ENCODE assay signal across 8 cellular contexts in the genomic region with DNA sequence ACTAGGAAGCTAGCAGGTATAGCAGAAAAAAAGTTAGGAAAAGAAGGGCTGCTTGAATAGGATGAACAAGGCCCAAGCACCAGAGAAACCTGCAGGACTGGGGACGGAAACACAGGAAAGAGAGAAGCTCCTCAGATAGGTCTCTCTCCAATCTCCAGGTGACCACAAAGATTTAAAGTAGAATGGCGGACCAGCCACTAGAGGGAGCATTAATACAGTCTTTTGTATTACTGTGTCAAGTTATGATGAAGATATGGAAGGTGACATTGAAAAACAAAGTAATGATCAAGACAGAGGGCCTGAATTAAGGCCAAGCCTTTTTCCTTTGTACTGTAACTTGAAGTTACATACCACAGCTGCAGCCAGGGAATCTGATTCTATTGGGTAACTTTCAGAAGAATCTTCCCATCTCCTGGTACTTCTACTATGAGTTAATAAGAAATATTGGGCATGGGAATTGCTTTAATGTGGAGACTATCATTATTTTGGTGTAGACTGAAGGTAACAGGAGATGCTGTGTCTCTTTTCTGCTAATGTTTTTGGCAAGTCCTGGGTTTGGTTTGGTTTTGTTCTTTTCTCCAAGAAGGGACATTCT. TPM values are rescaled to one million over a fixed set of nuclear protein-coding genes. Genes with fewer than 3 reads are reported as not detected.
DNase-seq lines count a peak whose midpoint lies in the region; ATAC-seq and TF ChIP-seq lines count a peak whose summit lies in the region.

No MANE protein-coding gene starts in this region.

- H3F3A ChIP-seq in PC-9 (ENCODE audit: insufficient read depth, low read depth): no peaks in the 10 kb centered on the region

- no peaks in the 10 kb centered on the region for H4K20me1 ChIP-seq in PC-9 (ENCODE audit: insufficient read depth)

- no TSS peak for BruUV-seq in PC-9 (replicated peaks; lab: Mats Ljungman, UMichigan)

- no peaks in the 10 kb centered on the region for H3K36me3 ChIP-seq in PC-9 (ENCODE audit: low read depth)
- H3K36me3 ChIP-seq in spleen: peaks cover 0 to 75% (median 2%) of the 10 kb centered on the region in 6 donors

- H3K4me1 ChIP-seq in PC-9 (replicated peaks; ENCODE audit: insufficient read depth): no peaks in the 10 kb centered on the region
- H3K4me1 ChIP-seq in spleen: peaks cover 47 to 100% (median 96%) of the 10 kb centered on the region in 6 donors

- H2AFZ ChIP-seq in PC-9: no peak overlapping the region

- no peaks in the 10 kb centered on the region for H3K27me3 ChIP-seq in PC-9 (ENCODE audit: insufficient read depth, low read depth)
- no peaks in the 10 kb centered on the region for H3K27me3 ChIP-seq in spleen (replicated peaks in 1 of 7)

- ATAC-seq in GM19351 (IDR thresholded peaks at IDR 0.05; ENCODE audit: unreplicated experiment) (peak; percentile 91), HG03354 (IDR thresholded peaks at IDR 0.05; ENCODE audit: poor library complexity, severe bottlenecking, unreplicated experiment) (peak; percentile 89), omental fat pad (ENCODE audit: low FRiP score) (no peak)

- no peaks in the 10 kb centered on the region for H3K9me3 ChIP-seq in PC-9 (ENCODE audit: insufficient read depth, low read depth)
- no peaks in the 10 kb centered on the region for H3K9me3 ChIP-seq in spleen

- H3K4me3 ChIP-seq in PC-9 (no peak overlapping the region), spleen (no peak overlapping the region)

- H3K9me2 ChIP-seq in PC-9 (ENCODE audit: insufficient read depth): no peaks in the 10 kb centered on the region

- TF ChIP-seq CTCF in PC-9 (conservative IDR thresholded peaks at IDR 0.05) (peak; percentile 66), spleen (IDR thresholded peaks at IDR 0.05 in 8 of 11, conservative IDR thresholded peaks at IDR 0.05 in 3 of 11) (peak; percentile 25 to 76 (median 68)), omental fat pad (IDR thresholded peaks at IDR 0.05) (no peak)

- H3K4me2 ChIP-seq in PC-9: no peak overlapping the region

- DNase-seq in D341Med (ENCODE audit: low spot score): peak; percentile 48
- peak; percentile 8 to 36 for DNase-seq in PC-9
- DNase-seq in activated T-helper 9 cell treated with anti-CD3 and anti-CD28 coated beads, Interleukin-2, amount 50 U/mL, for 16 hours (ENCODE audit: low read depth): peak; percentile 30
- DNase-seq in head of caudate nucleus: peak in 29 of 42 donors; percentile 10 to 77 (median 43)
- no peak for DNase-seq in spleen
- DNase-seq in omental fat pad (ENCODE audit: low spot score): no peak

- POLR2A ChIA-PET in PC-9 (lab: Charles Lee; ENCODE audit: unreplicated experiment): no interaction called here

- intact Hi-C loops in PC-9 (cut with micrococcal nuclease; ENCODE audit: unreplicated experiment): no loop called here
- intact Hi-C loops in head of caudate nucleus (cut with DNase I): no loop called here
- intact Hi-C loops in spleen (cut with DNase I; ENCODE audit: low total_unique reads): no loop called here

- CTCF ChIA-PET in PC-9 (lab: Charles Lee): interaction anchor here (0.9 kb wide), 1 partner anchor 37 kb away, joined by 3 read pairs; no protein-coding TSS in a partner anchor

- no peak overlapping the region for H3K27ac ChIP-seq in PC-9
- peak overlapping the region in 3 of 8 donors; percentile 8 to 33 (median 22) for H3K27ac ChIP-seq in spleen

- H3K79me2 ChIP-seq in PC-9 (ENCODE audit: low read depth): no peaks in the 10 kb centered on the region

- no peak for TF ChIP-seq POLR2A in spleen (IDR thresholded peaks at IDR 0.05)

- 8 to 22% (median 13%) methylated on average over 2 of the region's 2 CpGs for WGBS in spleen, 5 donors

RNA-seq across cellular contexts. Expression of a gene that starts 33.8 kb away (rescaled TPM):
- total RNA-seq in PC-9 (2021): 0.11 and 0.25 TPM in 2 replicates
- under 1 TPM in 5 of 7 donors, not detected in 2; 0.15 to 0.34 (median 0.20) TPM for total RNA-seq in spleen
- under 1 TPM in 1 of 3 donors, not detected in 2; 0.03 TPM for polyA plus RNA-seq in spleen
- not detected for total RNA-seq in omental fat pad

RNA-seq across cellular contexts. Expression of a gene that starts 44.9 kb away (rescaled TPM):
- total RNA-seq in PC-9 (2021) (not detected in 2 replicates), spleen (under 1 TPM in 2 of 7 donors, not detected in 5; 0.20 to 0.26 TPM), omental fat pad (not detected)
- not detected for polyA plus RNA-seq in spleen

RNA-seq across cellular contexts. Expression of a gene that starts 54.8 kb away (rescaled TPM):
- 35.5 and 42.4 TPM in 2 replicates for total RNA-seq in PC-9 (2021)
- 10 to 100 TPM; 31.1 to 74.7 (median 41.1) TPM for total RNA-seq in spleen
- 10 to 100 TPM; 41.7 to 70.2 (median 52.9) TPM for polyA plus RNA-seq in spleen
- total RNA-seq in omental fat pad: 10 to 100 TPM; 20.0 to 31.6 (median 29.0) TPM

Comparison
In these comparisons a context has a peak if more than half of its experiments do, and no peak if none do; other contexts are left out.
1. DNase-seq: peak in D341Med (single experiment), PC-9 (2 of 2), activated T-helper 9 cell treated with anti-CD3 and anti-CD28 coated beads, Interleukin-2, amount 50 U/mL, for 16 hours (single experiment) and head of caudate nucleus (29 of 42); none in spleen (single experiment) and omental fat pad (single experiment).
2. CTCF ChIP-seq: peak in PC-9 (single experiment) and spleen (11 of 11); none in omental fat pad (0 of 3).